19 cellular contexts compared by ENCODE assay signal in genomic region chr20:23212011-23212410, GRCh38.
"Had no signal": no experiment of that assay in that cellular context is flagged by ENCODE, and none has a peak within 500 bp of the region (broad histone marks: within the 10 kb centered on the region; RNA-seq: fewer than 3 reads in every experiment).

No MANE protein-coding gene starts in this region.

- H3K9me3 ChIP-seq: adrenal gland, esophagus squamous epithelium, spleen, thyroid gland had no signal

- H3K9me3 Mint-ChIP-seq: T-helper 1 cell treated with Interleukin-12 subunit alpha and Interleukin-12 subunit beta and Interleukin-4 antibody, amounts not matched to agents 30 μg/mL and 1 μg/mL, for 36 hours had no signal

- H3K36me3 Mint-ChIP-seq: stimulated activated naive B cell treated with anti-CD40 and anti-IgM and Interleukin-4, amounts not matched to agents 10 μg/mL and 1 μg/mL and 100 μg/mL, for 72 hours had no signal

- H3K27ac ChIP-seq: adrenal gland, esophagus squamous epithelium, foreskin keratinocyte, thyroid gland had no signal

- H3K36me3 ChIP-seq: adrenal gland, esophagus squamous epithelium, spleen, thyroid gland had no signal

- H3K4me3 ChIP-seq: adrenal gland, esophagus squamous epithelium, spleen, thyroid gland had no signal

- H3K27ac Mint-ChIP-seq: stimulated activated naive B cell treated with anti-CD40 and anti-IgM and Interleukin-4, amounts not matched to agents 10 μg/mL and 1 μg/mL and 100 μg/mL, for 72 hours; T-helper 1 cell treated with Interleukin-12 subunit alpha and Interleukin-12 subunit beta and Interleukin-4 antibody, amounts not matched to agents 30 μg/mL and 1 μg/mL, for 36 hours had no signal

- H3K4me1 Mint-ChIP-seq: stimulated activated naive B cell treated with anti-CD40 and anti-IgM and Interleukin-4, amounts not matched to agents 10 μg/mL and 1 μg/mL and 100 μg/mL, for 72 hours had no signal

- DNase-seq: activated CD4-positive, alpha-beta T cell treated with anti-CD3 and anti-CD28 coated beads, Interleukin-2, amount 50 U/mL, for 1 hour; activated CD4-positive, CD25-positive, alpha-beta regulatory T cell treated with anti-CD3 and anti-CD28 coated beads, Interleukin-2, amount 50 U/mL, for 72 hours; activated CD8-positive, alpha-beta memory T cell treated with anti-CD3 and anti-CD28 coated beads, Interleukin-2, amount 50 U/mL, for 4 hours; activated effector memory CD4-positive, alpha-beta T cell treated with Interleukin-2 at 50 U/mL for 16 hours; activated naive CD4-positive, alpha-beta T cell treated with anti-CD3 and anti-CD28 coated beads, Interleukin-2, amount 50 U/mL, for 16 hours; activated T-cell treated with anti-CD3 and anti-CD28 coated beads, Interleukin-2, amount 50 U/mL, for 48 hours; effector CD8-positive, alpha-beta T cell; esophagus squamous epithelium; foreskin keratinocyte; glutamatergic neuron; hypothalamus; occipital lobe; retina; spleen; stimulated activated naive B cell treated with anti-CD40 and anti-IgM and Interleukin-4, amounts not matched to agents 10 μg/mL and 1 μg/mL and 100 μg/mL, for 72 hours; thyroid gland had no signal

- H3K4me3 Mint-ChIP-seq: stimulated activated naive B cell treated with anti-CD40 and anti-IgM and Interleukin-4, amounts not matched to agents 10 μg/mL and 1 μg/mL and 100 μg/mL, for 72 hours; T-helper 1 cell treated with Interleukin-12 subunit alpha and Interleukin-12 subunit beta and Interleukin-4 antibody, amounts not matched to agents 30 μg/mL and 1 μg/mL, for 36 hours had no signal

- ATAC-seq: foreskin keratinocyte; left lobe of liver; stimulated activated naive B cell treated with anti-CD40 and anti-IgM and Interleukin-4, amounts not matched to agents 10 μg/mL and 1 μg/mL and 100 μg/mL, for 72 hours had no signal

- H3K27me3 ChIP-seq: adrenal gland, spleen, thyroid gland had no signal

- H3K4me1 ChIP-seq: adrenal gland, esophagus squamous epithelium, foreskin keratinocyte had no signal
